23 cellular contexts compared by ENCODE assay signal in the genomic region with DNA sequence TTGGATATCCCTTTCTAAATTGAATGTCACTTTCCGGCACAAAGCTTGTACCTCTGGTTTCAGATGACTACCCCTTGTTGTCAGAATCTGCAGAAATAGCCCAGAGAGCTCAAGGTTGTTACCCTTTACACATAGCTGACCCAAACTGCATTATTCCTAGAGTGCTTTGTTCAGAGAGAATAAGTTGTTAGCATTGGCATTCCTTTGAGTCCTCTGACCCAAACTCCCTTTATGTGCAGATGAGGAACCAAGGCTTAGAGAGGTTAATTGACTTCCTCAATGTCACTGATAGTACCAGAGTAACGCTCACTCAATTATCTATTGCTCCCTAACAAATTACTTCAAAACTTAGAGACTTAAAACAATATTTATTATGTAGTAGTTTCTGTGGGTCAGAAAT.
DNase-seq lines count a peak whose midpoint lies in the region; ATAC-seq and TF ChIP-seq lines count a peak whose summit lies in the region.
"Had no signal": no experiment of that assay in that cellular context is flagged by ENCODE, and none has a peak within 500 bp of the region (broad histone marks: within the 10 kb centered on the region; RNA-seq: fewer than 3 reads in every experiment).

No MANE protein-coding gene starts in this region.

- intact Hi-C loops in CD8-positive, alpha-beta T cell (cut with DNase I, micrococcal nuclease), result no loop called here
- intact Hi-C loops in lower lobe of right lung (cut with DNase I), result no loop called here

- no peaks in the 10 kb centered on the region for H3K27me3 ChIP-seq in mesendoderm (ENCODE audit: insufficient read depth, low read length, poor library complexity)
- H3K27me3 ChIP-seq in CD8-positive, alpha-beta T cell (ENCODE audit: insufficient read depth, low read length), result no peaks in the 10 kb centered on the region
- no peaks in the 10 kb centered on the region for H3K27me3 ChIP-seq in lower lobe of right lung (ENCODE audit: low read depth)
- H3K27me3 ChIP-seq: BE2C had no signal

- peaks cover 12% of the 10 kb centered on the region for H3K4me1 Mint-ChIP-seq in WTC11
- H3K4me1 Mint-ChIP-seq in CD8-positive, alpha-beta T cell (ENCODE audit: low read depth), result no peaks in the 10 kb centered on the region
- H3K4me1 Mint-ChIP-seq: CD4-positive, CD25-positive, alpha-beta regulatory T cell; CD8-positive, alpha-beta memory T cell had no signal

- H3K9me3 ChIP-seq in CD8-positive, alpha-beta T cell (ENCODE audit: low read length), result no peaks in the 10 kb centered on the region
- H3K9me3 ChIP-seq in lower lobe of right lung, result no peaks in the 10 kb centered on the region
- H3K9me3 ChIP-seq: A549, BE2C, HAP-1 had no signal

- H2BK15ac ChIP-seq in mesendoderm (replicated peaks; ENCODE audit: low read depth), result no peak overlapping the region

- H3K4me3 ChIP-seq in mesendoderm (ENCODE audit: low read length) (no peak overlapping the region), lower lobe of right lung (no peak overlapping the region)
- H3K4me3 ChIP-seq in CD8-positive, alpha-beta T cell (ENCODE audit: low read depth, low read length), result no peak overlapping the region
- H3K4me3 ChIP-seq: A549, GM12878, HAP-1 had no signal

- H3K27ac ChIP-seq in mesendoderm (ENCODE audit: low read depth, low read length) (no peak overlapping the region), lower lobe of right lung (no peak overlapping the region)
- H3K27ac ChIP-seq in CD8-positive, alpha-beta T cell (ENCODE audit: low read depth, low read length), result no peak overlapping the region
- H3K27ac ChIP-seq: A549, C4-2B had no signal

- H3K23ac ChIP-seq in mesendoderm (ENCODE audit: low read length), result no peak overlapping the region

- no peak overlapping the region for H3K4me3 Mint-ChIP-seq in WTC11
- no peak overlapping the region for H3K4me3 Mint-ChIP-seq in CD8-positive, alpha-beta T cell
- H3K4me3 Mint-ChIP-seq: CD4-positive, CD25-positive, alpha-beta regulatory T cell; CD8-positive, alpha-beta memory T cell; HFFc6 had no signal

- H3K9ac ChIP-seq in mesendoderm (ENCODE audit: low read length), result no peak overlapping the region

- H3K36me3 Mint-ChIP-seq in WTC11, result no peaks in the 10 kb centered on the region
- no peaks in the 10 kb centered on the region for H3K36me3 Mint-ChIP-seq in CD8-positive, alpha-beta T cell
- H3K36me3 Mint-ChIP-seq: CD4-positive, CD25-positive, alpha-beta regulatory T cell; CD8-positive, alpha-beta memory T cell had no signal

- H3K79me2 ChIP-seq in mesendoderm (ENCODE audit: control insufficient read depth, insufficient read depth, low read length), result no peaks in the 10 kb centered on the region

- H3K79me1 ChIP-seq in mesendoderm (ENCODE audit: low read length), result no peaks in the 10 kb centered on the region

- no peak overlapping the region for H3K56ac ChIP-seq in mesendoderm (ENCODE audit: low read length)

- TF ChIP-seq CTCF in WTC11 (IDR thresholded peaks at IDR 0.05), result no peak
- TF ChIP-seq CTCF in CD8-positive, alpha-beta T cell (IDR thresholded peaks at IDR 0.05), result no peak
- no peak for TF ChIP-seq CTCF in lower lobe of right lung (IDR thresholded peaks at IDR 0.05)

- no peak overlapping the region for H2BK5ac ChIP-seq in mesendoderm (ENCODE audit: low read length)

- H3K4me1 ChIP-seq in mesendoderm (ENCODE audit: control insufficient read depth, low read depth, low read length) (peaks cover 5% of the 10 kb centered on the region), lower lobe of right lung (no peaks in the 10 kb centered on the region)
- H3K4me1 ChIP-seq in CD8-positive, alpha-beta T cell (ENCODE audit: insufficient read depth, low read length), result no peaks in the 10 kb centered on the region
- H3K4me1 ChIP-seq: A549, BE2C, HAP-1 had no signal

- H3K9me3 Mint-ChIP-seq in WTC11, result no peaks in the 10 kb centered on the region
- no peaks in the 10 kb centered on the region for H3K9me3 Mint-ChIP-seq in CD8-positive, alpha-beta T cell
- H3K9me3 Mint-ChIP-seq: CD4-positive, CD25-positive, alpha-beta regulatory T cell; CD8-positive, alpha-beta memory T cell; HFFc6 had no signal

- no peak overlapping the region for H4K5ac ChIP-seq in mesendoderm (ENCODE audit: low read length)

- no peak overlapping the region for H3K18ac ChIP-seq in mesendoderm (ENCODE audit: low read length)

- ATAC-seq in WTC11 (peak; percentile 28; the same call in 1 of the 2 replicates), lower lobe of right lung (no peak)
- ATAC-seq in CD8-positive, alpha-beta T cell, result no peak
- ATAC-seq: A549, GM12878 had no signal

- no peak overlapping the region for H4K8ac ChIP-seq in mesendoderm (ENCODE audit: low read depth, low read length)

- POLR2A ChIA-PET in WTC11 (lab: Charles Lee), result no interaction called here
- POLR2A ChIA-PET in CD8-positive, alpha-beta T cell (lab: Charles Lee), result no interaction called here

- H3K4me2 ChIP-seq in mesendoderm (ENCODE audit: low read length), result no peak overlapping the region
- H3K4me2 ChIP-seq: A549 had no signal

- H3K27me3 Mint-ChIP-seq in WTC11 (ENCODE audit: low read depth), result no peaks in the 10 kb centered on the region; the same call in 1 of the 2 replicates
- peaks cover 7% of the 10 kb centered on the region for H3K27me3 Mint-ChIP-seq in CD8-positive, alpha-beta T cell (ENCODE audit: low read depth)
- H3K27me3 Mint-ChIP-seq: CD4-positive, CD25-positive, alpha-beta regulatory T cell had no signal

- H2AK5ac ChIP-seq in mesendoderm (ENCODE audit: low read length), result no peak overlapping the region

- DNase-seq in SKM-1 treated with dmso at 0.1 percent for 144 hours (lab: John Stamatoyannopoulos, UW; ENCODE audit: unreplicated experiment) (peak; percentile 17), SKM-1 (lab: John Stamatoyannopoulos, UW; ENCODE audit: unreplicated experiment) (no peak), WTC11 (ENCODE audit: low spot score) (no peak), mesendoderm (peak; percentile 65), lower lobe of right lung (no peak), hypothalamus (lab: John Stamatoyannopoulos, UW) (no peak)
- DNase-seq in CD8-positive, alpha-beta T cell, result no peak
- DNase-seq: 8988T; ACHN; AML-193; BE2C; CD4-positive, CD25-positive, alpha-beta regulatory T cell; CD8-positive, alpha-beta memory T cell; DMS 273 treated with DMSO at 0.1 percent for 48 hours; DMS79; EL; GDM1; GOT3; HFFc6 had no signal

- no peak overlapping the region for H3K27ac Mint-ChIP-seq in WTC11
- no peak overlapping the region for H3K27ac Mint-ChIP-seq in CD8-positive, alpha-beta T cell
- H3K27ac Mint-ChIP-seq: CD4-positive, CD25-positive, alpha-beta regulatory T cell; CD8-positive, alpha-beta memory T cell; HFFc6 had no signal

- H2BK120ac ChIP-seq in mesendoderm (ENCODE audit: low read depth, low read length), result no peak overlapping the region

- H3K36me3 ChIP-seq in mesendoderm (ENCODE audit: control insufficient read depth, insufficient read depth, low read length), result no peaks in the 10 kb centered on the region
- H3K36me3 ChIP-seq in CD8-positive, alpha-beta T cell (ENCODE audit: insufficient read depth, low read length), result no peaks in the 10 kb centered on the region
- H3K36me3 ChIP-seq in lower lobe of right lung, result no peaks in the 10 kb centered on the region
- H3K36me3 ChIP-seq: BE2C, HAP-1 had no signal

- no CpG with 5 or more reads among the region's 2 CpGs for WGBS in mesendoderm (ENCODE audit: extremely low coverage, insufficient coverage, low lambda C conversion rate)

- CTCF ChIA-PET in WTC11 (lab: Charles Lee), result interaction anchor here (0.6 to 2.3 kb wide), 3 partner anchors 8 to 147 kb away, joined by 3 to 11 read pairs (median 7); no protein-coding TSS in a partner anchor
- CTCF ChIA-PET in CD8-positive, alpha-beta T cell (lab: Charles Lee), result interaction anchor here (1.4 to 3.1 kb wide), 2 partner anchors 15 to 18 kb away, joined by 3 to 8 read pairs; no protein-coding TSS in a partner anchor

- no peak overlapping the region for H3K4ac ChIP-seq in mesendoderm (ENCODE audit: low read depth, low read length)

TF ChIP-seq in WTC11, 78 proteins besides CTCF, POLR2A, EP300 and RAD21 (continues in another document):
- TF ChIP-seq NFATC4 (CRISPR knock-in tag; IDR thresholded peaks at IDR 0.05) (no peak), IRF2 (CRISPR knock-in tag; IDR thresholded peaks at IDR 0.05; ENCODE audit: borderline replicate concordance, low read depth) (no peak), ARID4B (CRISPR knock-in tag; IDR thresholded peaks at IDR 0.05; ENCODE audit: borderline replicate concordance) (no peak), KAT7 (CRISPR knock-in tag; IDR thresholded peaks at IDR 0.05; ENCODE audit: borderline replicate concordance) (no peak), RORB (CRISPR knock-in tag; IDR thresholded peaks at IDR 0.05) (no peak), CREB1 (CRISPR knock-in tag; IDR thresholded peaks at IDR 0.05) (no peak), JAZF1 (CRISPR knock-in tag; IDR thresholded peaks at IDR 0.05) (no peak)

Comparison
In these comparisons a context has a peak if more than half of its experiments do, and no peak if none do; other contexts are left out.
1. DNase-seq: peak in SKM-1 treated with dmso at 0.1 percent for 144 hours (single experiment) and mesendoderm (single experiment); none in SKM-1 (single experiment), WTC11 (single experiment), CD8-positive, alpha-beta T cell (0 of 7), lower lobe of right lung (single experiment) and hypothalamus (0 of 51).